9 cellular contexts compared by ENCODE assay signal in the genomic region with DNA sequence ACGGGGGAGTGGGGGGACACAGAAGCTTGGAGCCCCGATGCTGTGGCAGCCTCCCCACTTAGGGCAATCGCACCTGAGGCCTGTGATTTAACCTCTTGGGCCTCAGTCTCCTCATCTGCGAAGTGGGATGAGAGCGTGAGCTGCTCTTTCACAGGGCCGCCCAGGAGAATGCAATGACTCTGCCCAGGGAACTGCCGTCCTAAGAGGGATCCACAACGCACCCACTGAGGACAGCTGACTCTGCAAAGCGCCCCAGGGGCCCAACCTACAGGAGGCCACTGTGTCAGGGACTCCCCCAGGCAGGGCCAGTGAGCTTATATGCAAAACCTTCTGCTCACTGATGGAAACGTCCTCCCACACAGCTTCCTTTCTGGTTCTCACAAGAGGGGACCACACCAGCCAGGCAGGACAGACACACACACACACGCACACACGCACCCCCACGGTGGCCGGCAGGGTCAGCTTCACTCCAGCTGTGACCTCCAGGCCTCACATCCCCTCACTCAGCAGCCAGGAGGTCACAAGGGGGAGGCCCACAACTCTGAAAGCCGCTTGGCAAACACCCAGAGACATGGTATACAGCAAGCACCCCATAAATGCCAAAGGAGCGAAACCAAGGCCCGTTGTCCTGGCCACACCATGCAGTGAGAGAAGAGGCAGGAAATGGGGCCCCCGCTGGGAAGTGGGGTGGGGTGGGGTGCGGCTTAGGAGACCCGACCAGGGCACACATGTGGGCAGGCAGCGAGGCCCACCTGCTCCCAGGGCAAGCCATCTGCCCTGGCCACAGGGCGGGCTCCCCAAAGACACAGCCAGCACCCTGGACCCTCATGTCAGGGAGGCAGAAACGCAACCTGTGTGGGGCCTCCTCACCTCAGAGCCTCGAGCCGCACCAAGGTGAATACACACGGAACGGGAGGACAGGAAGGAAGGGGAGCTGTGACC.
DNase-seq lines count a peak whose midpoint lies in the region; ATAC-seq, FAIRE-seq and TF ChIP-seq lines count a peak whose summit lies in the region.
"Had no signal": no experiment of that assay in that cellular context is flagged by ENCODE, and none has a peak within 500 bp of the region (broad histone marks: within the 10 kb centered on the region; RNA-seq: fewer than 3 reads in every experiment).

No MANE protein-coding gene starts in this region.

- H3K4me1 ChIP-seq in naive thymus-derived CD4-positive, alpha-beta T cell (ENCODE audit: control insufficient read depth in 2 of 2, insufficient read depth in 2 of 2, low read length in 2 of 2) = no peaks in the 10 kb centered on the region

- H3K4me3 ChIP-seq in naive thymus-derived CD4-positive, alpha-beta T cell (ENCODE audit: low read length) = no peak overlapping the region

- H3K4me1 Mint-ChIP-seq in T-helper 2 cell treated with Interferon-gamma antibody and Interleukin-4, amounts not matched to agents 5 μg/mL and 100 μg/mL, for 36 hours (ENCODE audit: low read depth) = peaks cover 7% of the 10 kb centered on the region
- peaks cover 22 to 55% (median 43%) of the 10 kb centered on the region in 7 donors for H3K4me1 Mint-ChIP-seq in naive thymus-derived CD4-positive, alpha-beta T cell
- peaks cover 25% of the 10 kb centered on the region for H3K4me1 Mint-ChIP-seq in HFFc6 (ENCODE audit: low read depth)

- H3K4me3 Mint-ChIP-seq in T-helper 2 cell treated with Interferon-gamma antibody and Interleukin-4, amounts not matched to agents 5 μg/mL and 100 μg/mL, for 36 hours = no peak overlapping the region
- H3K4me3 Mint-ChIP-seq in naive thymus-derived CD4-positive, alpha-beta T cell = peak overlapping the region in 3 of 10 donors; percentile 24 to 56 (median 33)
- H3K4me3 Mint-ChIP-seq in HFFc6 = no peak overlapping the region

- no peaks in the 10 kb centered on the region for H3K27me3 ChIP-seq in naive thymus-derived CD4-positive, alpha-beta T cell (ENCODE audit: control insufficient read depth in 2 of 2, insufficient read depth in 2 of 2, low read length in 2 of 2)

- peaks cover 2% of the 10 kb centered on the region for H3K36me3 Mint-ChIP-seq in T-helper 2 cell treated with Interferon-gamma antibody and Interleukin-4, amounts not matched to agents 5 μg/mL and 100 μg/mL, for 36 hours (ENCODE audit: low read depth)
- H3K36me3 Mint-ChIP-seq in naive thymus-derived CD4-positive, alpha-beta T cell = peaks cover 0 to 20% (median 0%) of the 10 kb centered on the region in 5 donors
- no peaks in the 10 kb centered on the region; the same call in 1 of the 2 replicates for H3K36me3 Mint-ChIP-seq in HFFc6 (ENCODE audit: low read depth)

- ATAC-seq in GM18858 (IDR thresholded peaks at IDR 0.05; ENCODE audit: unreplicated experiment) (peak; percentile 91), HG02623 (IDR thresholded peaks at IDR 0.05; ENCODE audit: unreplicated experiment) (peak; percentile 94)
- ATAC-seq in naive thymus-derived CD4-positive, alpha-beta T cell = peak; percentile 65

- no peak for TF ChIP-seq CTCF in HFFc6 (IDR thresholded peaks at IDR 0.05)

- H3K9me3 ChIP-seq in naive thymus-derived CD4-positive, alpha-beta T cell (ENCODE audit: control insufficient read depth in 2 of 3, low read length in 3 of 3) = no peaks in the 10 kb centered on the region

- H3K9me3 Mint-ChIP-seq in T-helper 2 cell treated with Interferon-gamma antibody and Interleukin-4, amounts not matched to agents 5 μg/mL and 100 μg/mL, for 36 hours = no peaks in the 10 kb centered on the region
- no peaks in the 10 kb centered on the region for H3K9me3 Mint-ChIP-seq in naive thymus-derived CD4-positive, alpha-beta T cell
- no peaks in the 10 kb centered on the region for H3K9me3 Mint-ChIP-seq in HFFc6

- no peak for FAIRE-seq in H54 (lab: Jason Lieb, UNC)

- DNase-seq in T-helper 2 cell treated with Interferon-gamma antibody and Interleukin-4, amounts not matched to agents 5 μg/mL and 100 μg/mL, for 36 hours (ENCODE audit: low spot score) = peak; percentile 75
- DNase-seq in naive thymus-derived CD4-positive, alpha-beta T cell = peak in 1 of 9 donors; percentile 60
- DNase-seq in Ammon's horn (ENCODE audit: low spot score) (no peak), ureter (ENCODE audit: low spot score) (no peak), H54 (ENCODE audit: insufficient read length, low spot score) (no peak), HFFc6 (no peak)

- CTCF ChIA-PET in naive thymus-derived CD4-positive, alpha-beta T cell (lab: Charles Lee) = interaction anchor here (1.1 kb wide), 1 partner anchor 38 kb away, joined by 3 read pairs; no protein-coding TSS in a partner anchor

- no peak overlapping the region for H3K27ac ChIP-seq in naive thymus-derived CD4-positive, alpha-beta T cell (ENCODE audit: low read depth, low read length)
- H3K27ac ChIP-seq: KMS-11 had no signal

- no peak for TF ChIP-seq POLR2A in H54 (IDR thresholded peaks at IDR 0.05; ENCODE audit: low read depth, low read length)

- H3K27me3 Mint-ChIP-seq in T-helper 2 cell treated with Interferon-gamma antibody and Interleukin-4, amounts not matched to agents 5 μg/mL and 100 μg/mL, for 36 hours (ENCODE audit: low read depth) = no peaks in the 10 kb centered on the region
- no peaks in the 10 kb centered on the region for H3K27me3 Mint-ChIP-seq in naive thymus-derived CD4-positive, alpha-beta T cell
- H3K27me3 Mint-ChIP-seq in HFFc6 (ENCODE audit: insufficient read depth) = no peaks in the 10 kb centered on the region

- POLR2A ChIA-PET in naive thymus-derived CD4-positive, alpha-beta T cell (lab: Charles Lee) = interaction anchor here (1.3 kb wide), 1 partner anchor 28 kb away, joined by 3 read pairs; no protein-coding TSS in a partner anchor

- H3K36me3 ChIP-seq in naive thymus-derived CD4-positive, alpha-beta T cell (ENCODE audit: control insufficient read depth in 2 of 3, insufficient read depth in 3 of 3, low read length in 3 of 3) = peaks cover 0 to 58% (median 2%) of the 10 kb centered on the region in 3 experiments

- H3K27ac Mint-ChIP-seq in T-helper 2 cell treated with Interferon-gamma antibody and Interleukin-4, amounts not matched to agents 5 μg/mL and 100 μg/mL, for 36 hours = peak overlapping the region; percentile 69
- H3K27ac Mint-ChIP-seq in naive thymus-derived CD4-positive, alpha-beta T cell = peak overlapping the region in 5 of 9 donors; percentile 45 to 88 (median 53)
- no peak overlapping the region for H3K27ac Mint-ChIP-seq in HFFc6

- intact Hi-C loops in naive thymus-derived CD4-positive, alpha-beta T cell (cut with micrococcal nuclease) = no loop called here
